In the genomic region with DNA sequence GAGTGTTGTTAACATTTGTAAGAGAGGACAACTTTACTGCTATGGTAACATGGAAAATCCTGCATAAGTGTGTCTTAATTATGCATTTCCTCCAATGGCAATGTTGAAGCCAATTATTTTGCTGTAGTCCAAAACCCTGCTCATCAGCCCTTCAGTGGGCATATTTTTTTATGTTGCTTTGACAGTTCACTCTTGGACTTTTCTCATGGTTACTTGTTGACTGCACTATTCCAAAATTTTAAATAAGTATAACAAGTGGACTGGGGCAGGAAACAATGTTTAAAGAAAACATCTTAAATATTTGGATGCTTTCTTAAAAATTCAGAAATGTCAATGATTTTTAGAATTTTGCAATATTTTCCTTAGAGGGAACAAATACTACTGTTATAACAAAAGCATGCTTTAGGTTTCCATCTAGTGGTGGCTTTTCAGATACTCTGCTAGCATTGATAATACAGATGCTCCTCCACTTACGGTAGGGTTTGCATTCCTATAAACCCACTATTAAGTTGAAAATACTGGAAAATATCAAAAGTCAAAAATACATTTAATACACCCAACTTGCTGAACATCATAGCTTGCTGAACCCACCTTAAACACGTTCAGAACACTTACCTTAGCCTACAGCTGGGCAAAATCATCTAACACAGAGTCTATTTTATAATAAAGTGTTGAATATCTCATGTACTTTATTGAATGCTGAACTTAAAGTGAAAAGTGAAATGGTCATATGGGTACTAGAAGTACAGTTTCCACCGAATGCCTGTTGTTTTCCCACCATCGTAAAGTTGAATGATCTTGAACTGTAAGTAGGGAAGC, we compare ENCODE assay signal across 10 cellular contexts.
DNase-seq lines count a peak whose midpoint lies in the region; ATAC-seq and TF ChIP-seq lines count a peak whose summit lies in the region.
"Had no signal": no experiment of that assay in that cellular context is flagged by ENCODE, and none has a peak within 500 bp of the region (broad histone marks: within the 10 kb centered on the region; RNA-seq: fewer than 3 reads in every experiment).

No MANE protein-coding gene starts in this region.

- H3K79me1 ChIP-seq in mesenchymal stem cell (replicated peaks; ENCODE audit: low read length, poor library complexity, severe bottlenecking), result no peaks in the 10 kb centered on the region

- H4K8ac ChIP-seq in mesenchymal stem cell (ENCODE audit: low read length), result no peak overlapping the region

- H3K23ac ChIP-seq in mesenchymal stem cell (ENCODE audit: low read length in 2 of 2), result no peak overlapping the region

- H3K36me3 ChIP-seq in HEK293 (ENCODE audit: control insufficient read depth in 2 of 2, insufficient read depth in 1 of 2, low read length in 2 of 2) (no peaks in the 10 kb centered on the region), mesenchymal stem cell (ENCODE audit: control insufficient read depth in 1 of 2, insufficient read depth in 2 of 2, low read depth in 1 of 2, low read length in 2 of 2) (no peaks in the 10 kb centered on the region)
- H3K36me3 ChIP-seq: BLaER1 treated with 17β-estradiol and CSF1 and Interleukin-3, amounts not matched to agents 10 nM and 100 nM had no signal

- H2BK12ac ChIP-seq in mesenchymal stem cell (ENCODE audit: low read length in 2 of 2), result no peak overlapping the region

- no peaks in the 10 kb centered on the region for H3K9me3 ChIP-seq in HEK293 (ENCODE audit: control insufficient read depth, insufficient read depth, low read depth, low read length)
- H3K9me3 ChIP-seq in mesenchymal stem cell (ENCODE audit: control insufficient read depth, low read length), result no peaks in the 10 kb centered on the region
- H3K9me3 ChIP-seq: BLaER1 treated with 17β-estradiol and CSF1 and Interleukin-3, amounts not matched to agents 10 nM and 100 nM had no signal

- H3K4me3 ChIP-seq in HEK293 (ENCODE audit: low read depth, low read length) (no peak overlapping the region), cardiac fibroblast (replicated peaks in 1 of 2; ENCODE audit: low read depth in 2 of 2, low read length in 2 of 2) (no peak overlapping the region), mesenchymal stem cell (ENCODE audit: insufficient read depth in 1 of 2, low read depth in 1 of 2, low read length in 2 of 2) (no peak overlapping the region)
- H3K4me3 ChIP-seq: BLaER1 treated with 17β-estradiol and CSF1 and Interleukin-3, amounts not matched to agents 10 nM and 100 nM; skin epidermis had no signal

- H2AK5ac ChIP-seq in mesenchymal stem cell (ENCODE audit: low read length, severe bottlenecking), result no peak overlapping the region

- no peaks in the 10 kb centered on the region for H3K27me3 ChIP-seq in mesenchymal stem cell (ENCODE audit: control insufficient read depth in 1 of 2, insufficient read depth in 1 of 2, low read length in 2 of 2)
- H3K27me3 ChIP-seq: BLaER1 treated with 17β-estradiol and CSF1 and Interleukin-3, amounts not matched to agents 10 nM and 100 nM had no signal

- ATAC-seq in GM21529 (IDR thresholded peaks at IDR 0.05; ENCODE audit: unreplicated experiment), result no peak

- H3K4me1 ChIP-seq in HEK293 (ENCODE audit: control insufficient read depth, insufficient read depth, low read length), result peaks cover 6% of the 10 kb centered on the region; the same call in 1 of the 2 replicates
- no peaks in the 10 kb centered on the region for H3K4me1 ChIP-seq in mesenchymal stem cell (ENCODE audit: control insufficient read depth, insufficient read depth, low read depth, low read length)
- H3K4me1 ChIP-seq: BLaER1 treated with 17β-estradiol and CSF1 and Interleukin-3, amounts not matched to agents 10 nM and 100 nM had no signal

- TF ChIP-seq CTCF in HEK293 (tag by site-specific recombination; IDR thresholded peaks at IDR 0.05) (no peak; the same call in 1 of the 2 replicates), cardiac fibroblast (IDR thresholded peaks at IDR 0.05; ENCODE audit: low read depth, low read length) (peak; percentile 68)

- H2BK15ac ChIP-seq in mesenchymal stem cell (ENCODE audit: low read depth, poor library complexity, severe bottlenecking), result no peak overlapping the region

- no peak overlapping the region for H3K4ac ChIP-seq in mesenchymal stem cell (ENCODE audit: low read depth in 1 of 2, low read length in 2 of 2)

- no peak overlapping the region for H2AFZ ChIP-seq in mesenchymal stem cell (ENCODE audit: low read depth, low read length)

- H3K27ac ChIP-seq in HEK293 (ENCODE audit: extremely low read depth, low read depth, low read length) (no peak overlapping the region), mesenchymal stem cell (ENCODE audit: low read length, poor library complexity, severe bottlenecking) (no peak overlapping the region)
- H3K27ac ChIP-seq: BLaER1 treated with 17β-estradiol and CSF1 and Interleukin-3, amounts not matched to agents 10 nM and 100 nM; skin epidermis had no signal

- H2BK120ac ChIP-seq in mesenchymal stem cell (ENCODE audit: low read depth, low read length), result no peak overlapping the region

- DNase-seq in DMS153 treated with DMSO at 0.1 percent for 48 hours (lab: John Stamatoyannopoulos, UW; ENCODE audit: unreplicated experiment) (peak; percentile 13), DMS153 (lab: John Stamatoyannopoulos, UW) (no peak), NCI-H2171 (lab: John Stamatoyannopoulos, UW) (peak; percentile 2), cardiac fibroblast (ENCODE audit: low read depth in 2 of 2) (peak; percentile 78), mesenchymal stem cell (peak; percentile 72), NCI-H1048 (lab: John Stamatoyannopoulos, UW) (no peak)

- WGBS in mesenchymal stem cell, result 21% methylated on average over 2 of the region's 4 CpGs

- CTCF ChIA-PET in HEK293 (lab: Yijun Ruan, JAX), result interaction anchor here (0.6 to 3.9 kb wide), 39 partner anchors 8 to 259 kb away, joined by 3 to 49 read pairs (median 4); partner anchors contain the start of genes ADGRG6, NMBR and VTA1

- H2BK5ac ChIP-seq in mesenchymal stem cell (ENCODE audit: low read depth, low read length, poor library complexity, severe bottlenecking), result no peak overlapping the region

- no peak overlapping the region for H4K91ac ChIP-seq in mesenchymal stem cell (ENCODE audit: low read length)

- POLR2A ChIA-PET in HEK293 (lab: Yijun Ruan, JAX), result interaction anchor here (0.6 to 1.2 kb wide), 2 partner anchors 49 to 156 kb away, joined by 3 read pairs; no protein-coding TSS in a partner anchor

- H3K9ac ChIP-seq in mesenchymal stem cell (ENCODE audit: low read length), result peak overlapping the region; percentile 20
- H3K9ac ChIP-seq: BLaER1 treated with 17β-estradiol and CSF1 and Interleukin-3, amounts not matched to agents 10 nM and 100 nM had no signal

- H3K18ac ChIP-seq in mesenchymal stem cell (ENCODE audit: low read depth in 1 of 2, low read length in 2 of 2), result no peak overlapping the region

- H3K14ac ChIP-seq in mesenchymal stem cell (ENCODE audit: low read length in 2 of 2), result no peak overlapping the region

- no peak overlapping the region for H3K4me2 ChIP-seq in mesenchymal stem cell (ENCODE audit: low read length, poor library complexity, severe bottlenecking)
- H3K4me2 ChIP-seq: BLaER1 treated with 17β-estradiol and CSF1 and Interleukin-3, amounts not matched to agents 10 nM and 100 nM had no signal

TF ChIP-seq in HEK293, 187 proteins besides CTCF, POLR2A, EP300 and RAD21:
- peak; percentile 70 for TF ChIP-seq ZNF654 (tag by site-specific recombination; IDR thresholded peaks at IDR 0.05; ENCODE audit: low read depth)
- no peak for TF ChIP-seq GFI1B (tag by site-specific recombination; IDR thresholded peaks at IDR 0.05)
- TF ChIP-seq SCRT2 (tag by site-specific recombination; IDR thresholded peaks at IDR 0.05), result peak; percentile 45

Comparison
In these comparisons a context has a peak if more than half of its experiments do, and no peak if none do; other contexts are left out.
1. DNase-seq: peak in DMS153 treated with DMSO at 0.1 percent for 48 hours (single experiment), NCI-H2171 (single experiment), cardiac fibroblast (2 of 2) and mesenchymal stem cell (single experiment); none in DMS153 (single experiment) and NCI-H1048 (single experiment).